ENCODE assay signal across 9 cellular contexts in the genomic region with DNA sequence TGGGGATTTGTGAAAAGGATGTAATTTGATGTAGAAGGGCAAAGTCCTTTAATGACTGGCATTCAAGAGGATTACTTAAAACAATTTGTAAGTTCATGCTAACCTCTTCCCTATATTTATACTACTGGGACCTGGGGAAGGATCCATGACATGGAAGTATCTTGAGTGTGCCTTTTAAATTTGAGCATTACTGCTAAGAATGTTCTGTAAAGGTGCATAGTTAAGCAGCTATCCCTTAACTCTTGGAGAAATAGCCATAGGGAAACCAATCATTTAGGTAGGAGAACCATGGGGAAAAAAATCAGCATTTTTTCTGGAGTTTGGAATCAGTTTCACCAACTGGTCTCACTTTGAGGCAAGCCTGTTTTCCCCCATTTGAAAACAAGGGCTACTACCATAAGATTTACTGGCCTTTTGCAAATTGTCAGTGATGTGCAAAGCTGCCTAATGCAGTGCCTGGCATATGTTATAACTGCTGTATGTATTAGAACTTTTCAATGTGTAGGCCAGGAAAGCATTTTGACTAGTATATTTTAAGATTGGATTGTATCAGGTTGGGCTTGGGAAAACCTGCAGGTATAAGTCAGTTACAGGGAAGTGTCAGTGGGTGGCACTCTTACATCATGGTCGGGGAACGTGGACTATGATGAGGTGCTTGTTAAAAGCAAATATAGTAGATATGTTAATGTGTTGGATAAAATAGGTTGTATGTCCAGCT.
DNase-seq lines count a peak whose midpoint lies in the region; ATAC-seq lines count a peak whose summit lies in the region.
"Had no signal": no experiment of that assay in that cellular context is flagged by ENCODE, and none has a peak within 500 bp of the region (broad histone marks: within the 10 kb centered on the region; RNA-seq: fewer than 3 reads in every experiment).

No MANE protein-coding gene starts in this region.

- no peaks in the 10 kb centered on the region for H3K27me3 ChIP-seq in HUES64 (ENCODE audit: insufficient read depth, low read length)
- no peaks in the 10 kb centered on the region for H3K27me3 ChIP-seq in skeletal muscle tissue (ENCODE audit: control insufficient read depth in 3 of 3, insufficient read depth in 3 of 3, low read length in 3 of 3)
- H3K27me3 ChIP-seq: neutrophil had no signal

- peak; percentile 12 for ATAC-seq in GM19468 (IDR thresholded peaks at IDR 0.05; ENCODE audit: extremely low read depth, unreplicated experiment)

- H3K9ac ChIP-seq in HUES64 (ENCODE audit: low read depth, low read length), result peak overlapping the region; percentile 98
- H3K9ac ChIP-seq in skeletal muscle tissue (ENCODE audit: low read depth in 1 of 3, low read length in 3 of 3), result peak overlapping the region in 2 of 3 donors; percentile 4 to 32

- 26% methylated on average over 2 of the region's 2 CpGs for WGBS in HUES64

- H3K27ac ChIP-seq in HUES64 (ENCODE audit: low read depth, low read length) (peak overlapping the region; percentile 86), skeletal muscle tissue (ENCODE audit: low read depth, low read length) (no peak overlapping the region)
- H3K27ac ChIP-seq: neutrophil had no signal

- H3K36me3 ChIP-seq in HUES64 (ENCODE audit: insufficient read depth, low read length) (peaks cover 35% of the 10 kb centered on the region), skeletal muscle tissue (ENCODE audit: control insufficient read depth in 3 of 3, insufficient read depth in 3 of 3, low read length in 3 of 3) (peaks cover 0 to 3% (median 2%) of the 10 kb centered on the region in 3 donors)
- H3K36me3 ChIP-seq: neutrophil had no signal

- H3K4me3 ChIP-seq in HUES64 (ENCODE audit: low read length) (peak overlapping the region; percentile 88), skeletal muscle tissue (ENCODE audit: low read length in 3 of 3) (no peak overlapping the region)

- H3K4me1 ChIP-seq in HUES64 (ENCODE audit: insufficient read depth, low read length) (peaks cover 12% of the 10 kb centered on the region), skeletal muscle tissue (ENCODE audit: control insufficient read depth in 3 of 3, insufficient read depth in 3 of 3, low read length in 3 of 3) (peaks cover 17 to 25% (median 17%) of the 10 kb centered on the region in 3 donors)

- H3K9me3 ChIP-seq in HUES64 (ENCODE audit: insufficient read depth, low read depth, low read length) (no peaks in the 10 kb centered on the region), skeletal muscle tissue (ENCODE audit: control insufficient read depth in 3 of 3, low read length in 3 of 3) (no peaks in the 10 kb centered on the region)
- H3K9me3 ChIP-seq: neutrophil had no signal

- DNase-seq in ELF-1 (ENCODE audit: low read depth, low spot score) (peak; percentile 28), OCI-M2 (lab: John Stamatoyannopoulos, UW; ENCODE audit: unreplicated experiment) (peak; percentile 7), amniotic epithelial cell (ENCODE audit: low read depth) (peak; percentile 78), hepatic stellate cell (ENCODE audit: low spot score) (peak; percentile 26), GM19238 (ENCODE audit: insufficient read length, low spot score) (no peak)
